Comparison of ENCODE assay signal across 8 cellular contexts in the genomic region with DNA sequence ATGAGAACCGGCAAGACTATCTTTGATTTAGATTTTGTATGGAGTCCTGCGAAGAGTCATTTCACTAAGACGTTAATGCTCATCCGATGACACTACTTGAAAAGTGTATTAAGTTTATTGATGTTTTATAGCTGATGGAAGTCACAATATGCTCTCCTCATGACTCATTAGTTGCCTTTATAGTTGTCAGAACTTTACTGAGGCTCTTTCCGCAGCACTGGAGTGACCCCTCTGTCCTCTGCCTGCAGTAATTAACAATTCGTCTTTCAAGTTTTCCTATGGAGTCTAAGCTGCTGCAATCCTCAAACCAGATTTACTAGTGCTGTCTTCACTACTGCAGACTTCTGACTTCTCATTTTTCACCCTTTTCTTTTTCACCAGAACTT.
DNase-seq lines count a peak whose midpoint lies in the region; ATAC-seq and TF ChIP-seq lines count a peak whose summit lies in the region.

No MANE protein-coding gene starts in this region.

- no peaks in the 10 kb centered on the region for H3K9me3 Mint-ChIP-seq in effector memory CD8-positive, alpha-beta T cell
- H3K9me3 Mint-ChIP-seq in nephron = no peaks in the 10 kb centered on the region

- H3K4me3 Mint-ChIP-seq in effector memory CD8-positive, alpha-beta T cell = peak overlapping the region; percentile 96
- H3K4me3 Mint-ChIP-seq in nephron = peak overlapping the region; percentile 89 to 94 (median 91)

- ATAC-seq in effector memory CD8-positive, alpha-beta T cell (replicated peaks) = peak; percentile 5
- no peak for ATAC-seq in HG03095 (IDR thresholded peaks at IDR 0.05; ENCODE audit: unreplicated experiment)
- ATAC-seq in GM19023 (IDR thresholded peaks at IDR 0.05; ENCODE audit: unreplicated experiment) = no peak

- no peak for TF ChIP-seq CTCF in nephron (IDR thresholded peaks at IDR 0.05; ENCODE audit: unreplicated experiment in 3 of 3)

- no peaks in the 10 kb centered on the region for H3K27me3 Mint-ChIP-seq in effector memory CD8-positive, alpha-beta T cell
- H3K27me3 Mint-ChIP-seq in nephron (ENCODE audit: low read depth) = no peaks in the 10 kb centered on the region

- peaks cover 29 to 56% of the 10 kb centered on the region in 2 donors for H3K4me1 Mint-ChIP-seq in effector memory CD8-positive, alpha-beta T cell (ENCODE audit: low read depth in 2 of 2)
- peaks cover 14% of the 10 kb centered on the region for H3K4me1 Mint-ChIP-seq in nephron

- DNase-seq in GF-D8 (lab: John Stamatoyannopoulos, UW) (peak; percentile 22), OCI-M1 (lab: John Stamatoyannopoulos, UW) (peak; percentile 47), NCI-H748 treated with DMSO at 0.1 percent for 48 hours (lab: John Stamatoyannopoulos, UW) (no peak), HuH-7.5 (ENCODE audit: low spot score) (no peak)
- no peak for DNase-seq in effector memory CD8-positive, alpha-beta T cell

- H3K27ac Mint-ChIP-seq in effector memory CD8-positive, alpha-beta T cell = peak overlapping the region; percentile 99
- H3K27ac Mint-ChIP-seq in nephron = peak overlapping the region; percentile 98 to 100 (median 100)

- H3K36me3 Mint-ChIP-seq in effector memory CD8-positive, alpha-beta T cell (ENCODE audit: insufficient read depth) = peaks cover 60% of the 10 kb centered on the region
- H3K36me3 Mint-ChIP-seq in nephron (ENCODE audit: low read depth) = peaks cover 13% of the 10 kb centered on the region

Comparison
In these comparisons a context has a peak if more than half of its experiments do, and no peak if none do; other contexts are left out.
1. DNase-seq: peak in GF-D8 (single experiment) and OCI-M1 (single experiment); none in effector memory CD8-positive, alpha-beta T cell (0 of 3), NCI-H748 treated with DMSO at 0.1 percent for 48 hours (single experiment) and HuH-7.5 (single experiment).